Comparison of ENCODE assay signal across 18 cellular contexts in the genomic region with DNA sequence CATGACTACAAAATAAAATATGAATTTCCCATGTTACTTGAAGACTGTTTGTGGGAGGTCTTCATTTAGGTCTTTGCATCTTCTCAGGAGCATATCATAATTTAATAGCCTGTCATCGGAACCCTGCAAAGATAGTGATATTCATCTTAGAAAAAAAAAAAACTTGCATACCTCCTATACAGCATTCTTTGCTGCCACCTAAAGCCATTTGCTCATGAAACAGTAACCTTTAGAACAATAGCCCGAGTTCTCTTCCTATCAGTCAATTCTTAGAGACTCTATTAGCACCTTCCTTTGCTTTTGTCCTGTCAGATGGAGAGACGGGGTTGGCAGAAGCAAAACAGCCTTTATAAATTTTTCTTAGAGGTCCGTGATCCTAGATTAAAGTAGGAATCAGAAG.
DNase-seq lines count a peak whose midpoint lies in the region; ATAC-seq, FAIRE-seq and TF ChIP-seq lines count a peak whose summit lies in the region.
"Had no signal": no experiment of that assay in that cellular context is flagged by ENCODE, and none has a peak within 500 bp of the region (broad histone marks: within the 10 kb centered on the region; RNA-seq: fewer than 3 reads in every experiment).

No MANE protein-coding gene starts in this region.

- TF ChIP-seq CTCF in K562 (IDR thresholded peaks at IDR 0.05 in 2 of 3, conservative IDR thresholded peaks at IDR 0.05 in 1 of 3; ENCODE audit: insufficient read depth in 2 of 3, low read depth in 1 of 3, low read length in 3 of 3) (peak in 2 of 3 experiments; percentile 16 to 52; a peak in 3 of 6 replicates), neural cell (IDR thresholded peaks at IDR 0.05; ENCODE audit: poor library complexity, severe bottlenecking) (peak; percentile 41)

- peak overlapping the region; percentile 5 for H3K27ac ChIP-seq in HUES48 (ENCODE audit: low read depth, low read length)
- no peak overlapping the region for H3K27ac ChIP-seq in K562 (ENCODE audit: extremely low read depth, low read depth, low read length)
- H3K27ac ChIP-seq in neural cell (ENCODE audit: low read length) = peak overlapping the region; percentile 6

- H3K9me1 ChIP-seq in K562 (ENCODE audit: control insufficient read depth, insufficient read depth, low read length) = no peaks in the 10 kb centered on the region

- H3K36me3 ChIP-seq in HUES48 (ENCODE audit: control insufficient read depth, insufficient read depth, low read length) = no peaks in the 10 kb centered on the region
- no peaks in the 10 kb centered on the region for H3K36me3 ChIP-seq in K562 (ENCODE audit: control insufficient read depth, insufficient read depth, low read length)
- no peaks in the 10 kb centered on the region for H3K36me3 ChIP-seq in neural cell (ENCODE audit: insufficient read depth, low read length)

- in situ Hi-C loops in K562 (cut with MboI) = no loop called here

- no TSS peak for BruUV-seq in K562 (replicated peaks; lab: Mats Ljungman, UMichigan)

- 15% methylated on average over 4 of the region's 4 CpGs for WGBS in K562 (ENCODE audit: insufficient coverage, low coverage, missing lambda C conversion rate)

- TF ChIP-seq RAD21 in K562 (CRISPR knock-in tag; conservative IDR thresholded peaks at IDR 0.05 in 1 of 2, IDR thresholded peaks at IDR 0.05 in 1 of 2) (peak; percentile 57 to 70), neural cell (conservative IDR thresholded peaks at IDR 0.05) (peak; percentile 38)

- no peak for FAIRE-seq in K562 (lab: Jason Lieb, UNC)
- FAIRE-seq: GM18507 had no signal

- H3F3A ChIP-seq in neural cell (ENCODE audit: insufficient read depth, low read length, poor library complexity, severe bottlenecking) = no peaks in the 10 kb centered on the region

- H3K4me2 ChIP-seq in K562 (ENCODE audit: insufficient read depth, low read length) (no peak overlapping the region), neural cell (ENCODE audit: low read length) (no peak overlapping the region)

- H3K27me3 ChIP-seq in HUES48 (ENCODE audit: control insufficient read depth, insufficient read depth, low read length) = no peaks in the 10 kb centered on the region
- no peaks in the 10 kb centered on the region; a peak in 1 of 5 replicates for H3K27me3 ChIP-seq in K562 (ENCODE audit: control insufficient read depth in 2 of 2, insufficient read depth in 2 of 2, low read length in 2 of 2)
- H3K27me3 ChIP-seq in neural cell (ENCODE audit: insufficient read depth, low read depth, low read length) = no peaks in the 10 kb centered on the region

- H3K9ac ChIP-seq in HUES48 (ENCODE audit: low read depth, low read length) (no peak overlapping the region), K562 (ENCODE audit: insufficient read depth in 1 of 2, low read depth in 2 of 2, low read length in 2 of 2) (no peak overlapping the region), neural cell (ENCODE audit: low read length) (no peak overlapping the region)

- no peak for TF ChIP-seq EP300 in K562 (IDR thresholded peaks at IDR 0.05; ENCODE audit: low read length)
- TF ChIP-seq EP300 in neural cell (conservative IDR thresholded peaks at IDR 0.05; ENCODE audit: poor library complexity, severe bottlenecking) = no peak

- H2AFZ ChIP-seq in K562 (ENCODE audit: low read depth, low read length) (no peak overlapping the region), neural cell (ENCODE audit: low read depth, low read length) (no peak overlapping the region)

- no peaks in the 10 kb centered on the region for H3K9me3 ChIP-seq in HUES48 (ENCODE audit: control insufficient read depth, insufficient read depth, low read length)
- H3K9me3 ChIP-seq in K562 (replicated peaks; ENCODE audit: control insufficient read depth, insufficient read depth, low read depth, low read length) = no peaks in the 10 kb centered on the region
- H3K9me3 ChIP-seq in neural cell (ENCODE audit: low read length) = peaks cover 3% of the 10 kb centered on the region

- DNase-seq in NCI-H82 treated with DMSO at 0.1 percent for 48 hours (lab: John Stamatoyannopoulos, UW; ENCODE audit: unreplicated experiment) (peak; percentile 70), K562 (ENCODE audit: extremely low read depth in 1 of 4, low spot score in 3 of 4) (no peak), islet precursor cell (no peak), KG1 (lab: John Stamatoyannopoulos, UW) (no peak), NCI-H187 treated with DMSO at 0.1 percent for 48 hours (lab: John Stamatoyannopoulos, UW) (no peak)
- DNase-seq: Calu3; CD4-positive, CD25-positive, alpha-beta regulatory T cell; DMS53; GOT3; KBM-7; NCI-H1048; NCI-H1436 treated with DMSO at 0.1 percent for 48 hours; NCI-H226; NCI-H526; T-helper 1 cell had no signal

- H4K20me1 ChIP-seq in K562 (replicated peaks; ENCODE audit: control insufficient read depth, insufficient read depth, low read length) = no peaks in the 10 kb centered on the region
- H4K20me1 ChIP-seq in neural cell (ENCODE audit: insufficient read depth) = no peaks in the 10 kb centered on the region

- POLR2A ChIA-PET in K562 (lab: Yijun Ruan, JAX) = no interaction called here

- H3K79me2 ChIP-seq in K562 (ENCODE audit: control insufficient read depth, insufficient read depth, low read length) (no peaks in the 10 kb centered on the region), neural cell (replicated peaks; ENCODE audit: insufficient read depth, low read length) (no peaks in the 10 kb centered on the region)

- H3K4me1 ChIP-seq in HUES48 (ENCODE audit: control insufficient read depth, insufficient read depth, low read length) (peaks cover 21% of the 10 kb centered on the region), K562 (replicated peaks in 1 of 2; ENCODE audit: control insufficient read depth in 2 of 2, insufficient read depth in 2 of 2, low read length in 2 of 2) (no peaks in the 10 kb centered on the region)

- no peak for ATAC-seq in K562

- H3K9me2 ChIP-seq in neural cell (ENCODE audit: insufficient read depth, low read length) = no peaks in the 10 kb centered on the region

- intact Hi-C loops in K562 (cut with micrococcal nuclease) = loop anchor here (5.0 kb wide), 2 partner anchors 51 to 214 kb away; no protein-coding TSS in a partner anchor

- H3K4me3 ChIP-seq in HUES48 (ENCODE audit: low read depth, low read length) (no peak overlapping the region), K562 (no peak overlapping the region), neural cell (ENCODE audit: low read length) (no peak overlapping the region)

- TF ChIP-seq POLR2A in K562 (conservative IDR thresholded peaks at IDR 0.05) = no peak

- CTCF ChIA-PET in K562 (lab: Yijun Ruan, JAX; ENCODE audit: low intra/inter-chr PET ratio) = interaction anchor here (0.7 kb wide), 2 partner anchors 54 to 212 kb away, joined by 3 to 4 read pairs; no protein-coding TSS in a partner anchor

TF ChIP-seq in K562, 482 proteins besides CTCF, POLR2A, EP300 and RAD21 (continues in another document):
- TF ChIP-seq, protein P1, sequence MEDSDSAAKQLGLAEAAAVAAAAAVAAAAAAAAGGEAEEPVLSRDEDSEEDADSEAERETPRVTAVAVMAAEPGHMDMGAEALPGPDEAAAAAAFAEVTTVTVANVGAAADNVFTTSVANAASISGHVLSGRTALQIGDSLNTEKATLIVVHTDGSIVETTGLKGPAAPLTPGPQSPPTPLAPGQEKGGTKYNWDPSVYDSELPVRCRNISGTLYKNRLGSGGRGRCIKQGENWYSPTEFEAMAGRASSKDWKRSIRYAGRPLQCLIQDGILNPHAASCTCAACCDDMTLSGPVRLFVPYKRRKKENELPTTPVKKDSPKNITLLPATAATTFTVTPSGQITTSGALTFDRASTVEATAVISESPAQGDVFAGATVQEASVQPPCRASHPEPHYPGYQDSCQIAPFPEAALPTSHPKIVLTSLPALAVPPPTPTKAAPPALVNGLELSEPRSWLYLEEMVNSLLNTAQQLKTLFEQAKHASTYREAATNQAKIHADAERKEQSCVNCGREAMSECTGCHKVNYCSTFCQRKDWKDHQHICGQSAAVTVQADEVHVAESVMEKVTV (CRISPR knock-in tag; IDR thresholded peaks at IDR 0.05) = peak; percentile 50; the same call in 1 of the 2 replicates
- TF ChIP-seq ESRRA (IDR thresholded peaks at IDR 0.05; ENCODE audit: borderline replicate concordance, low read depth) (no peak), ZNF384 (IDR thresholded peaks at IDR 0.05; ENCODE audit: low read depth, low read length) (peak; percentile 96), NFE2 (IDR thresholded peaks at IDR 0.05; ENCODE audit: low read depth) (no peak), MTA1 (IDR thresholded peaks at IDR 0.05; ENCODE audit: borderline replicate concordance) (no peak), ARNT (IDR thresholded peaks at IDR 0.05) (no peak), MAFK (IDR thresholded peaks at IDR 0.05; ENCODE audit: low read length) (no peak)

TF ChIP-seq in neural cell, 6 proteins besides CTCF, POLR2A, EP300 and RAD21:
- peak; percentile 31 for TF ChIP-seq SMC3 (conservative IDR thresholded peaks at IDR 0.05; ENCODE audit: poor library complexity)
- no peak for TF ChIP-seq EZH2 (IDR thresholded peaks at IDR 0.05; ENCODE audit: borderline replicate concordance, insufficient read depth, low read length, poor library complexity, severe bottlenecking)
